ENCODE assay signal across 1 cellular context in the genomic region with DNA sequence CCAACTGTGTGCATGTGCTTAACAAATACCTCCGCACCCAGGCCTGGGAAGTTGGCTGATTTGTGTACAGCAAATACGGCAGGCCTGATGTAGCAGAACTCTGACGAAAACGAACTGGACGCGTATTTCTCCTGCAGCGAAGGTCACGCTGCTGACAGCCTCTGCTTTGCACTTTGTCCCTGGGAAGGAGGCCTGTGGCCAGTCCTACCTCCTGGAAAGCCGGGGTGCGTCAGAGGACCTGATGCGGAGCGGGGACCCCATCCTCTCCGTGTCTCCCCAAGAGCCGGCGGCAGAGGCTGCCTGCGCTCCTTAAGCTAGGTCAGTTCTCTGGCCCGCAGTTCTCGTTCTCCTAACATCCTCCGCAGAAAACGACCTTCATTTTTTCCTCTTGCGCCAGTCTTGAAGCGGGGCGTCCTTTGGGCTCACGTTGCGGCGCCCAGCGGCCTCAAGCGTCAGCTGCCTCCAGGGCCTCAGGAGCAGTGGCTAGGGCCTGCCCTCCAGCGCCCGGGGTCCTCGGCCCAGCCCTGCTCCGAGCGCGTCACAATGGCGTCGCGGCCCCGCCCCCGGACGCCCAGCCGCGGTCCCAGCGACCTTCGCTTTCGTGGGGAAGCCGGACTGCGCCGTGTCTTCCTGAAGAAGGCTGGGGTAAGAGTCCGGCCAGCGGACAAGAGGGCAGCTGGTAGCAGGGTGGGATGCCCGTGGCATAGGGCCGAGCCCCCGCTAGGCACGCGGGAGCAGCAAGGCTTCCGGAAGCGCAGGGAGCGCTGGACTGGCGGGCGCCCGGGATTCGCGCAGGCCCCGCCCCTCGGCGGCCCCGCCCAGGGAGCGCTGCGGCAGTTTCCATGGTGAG.
TF ChIP-seq lines count a peak whose summit lies in the region.

ZNF487 (plus strand) TSS at position 821 of the 850 bp plus-strand sequence. CDS start 38,703 bp downstream, outside the sequence.

TF ChIP-seq in HepG2, 621 proteins besides CTCF, POLR2A, EP300 and RAD21 (continued from another document and continues in another):
- TF ChIP-seq ZNF180 (CRISPR knock-in tag; IDR thresholded peaks at IDR 0.05; ENCODE audit: borderline replicate concordance, low read depth) (peak; percentile 70; the same call in 1 of the 2 replicates), ZNF337 (CRISPR knock-in tag; IDR thresholded peaks at IDR 0.05; ENCODE audit: borderline replicate concordance, low read depth) (no peak), ARID2 (CRISPR knock-in tag; IDR thresholded peaks at IDR 0.05; ENCODE audit: borderline replicate concordance) (no peak; the same call in none of the 2 replicates), ZNF282 (IDR thresholded peaks at IDR 0.05; ENCODE audit: partially characterized antibody) (no peak), MIER2 (CRISPR knock-in tag; IDR thresholded peaks at IDR 0.05) (no peak), NFE2 (CRISPR knock-in tag; IDR thresholded peaks at IDR 0.05) (no peak), ZSCAN25 (CRISPR knock-in tag; IDR thresholded peaks at IDR 0.05) (peak; percentile 86), SKI (IDR thresholded peaks at IDR 0.05; ENCODE audit: partially characterized antibody) (peak; percentile 36), ZNF431 (CRISPR knock-in tag; IDR thresholded peaks at IDR 0.05; ENCODE audit: borderline replicate concordance, low read depth) (peak; percentile 94), ZNF12 (CRISPR knock-in tag; IDR thresholded peaks at IDR 0.05) (no peak; the same call in 1 of the 2 replicates), HOXA9 (CRISPR knock-in tag; IDR thresholded peaks at IDR 0.05; ENCODE audit: borderline replicate concordance) (no peak; the same call in 1 of the 2 replicates), ZNF263 (CRISPR knock-in tag; IDR thresholded peaks at IDR 0.05) (peak; percentile 42; the same call in 1 of the 2 replicates), ZNF607 (CRISPR knock-in tag; IDR thresholded peaks at IDR 0.05; ENCODE audit: borderline replicate concordance) (peak; percentile 82; the same call in 1 of the 2 replicates), ZNF891 (CRISPR knock-in tag; IDR thresholded peaks at IDR 0.05) (peak; percentile 92), MXD4 (CRISPR knock-in tag; IDR thresholded peaks at IDR 0.05) (peak; percentile 74; the same call in 1 of the 2 replicates), ZNF33A (CRISPR knock-in tag; IDR thresholded peaks at IDR 0.05; ENCODE audit: borderline replicate concordance) (peak; percentile 96; the same call in 1 of the 2 replicates), IKZF1 (IDR thresholded peaks at IDR 0.05) (no peak), KLF16 (CRISPR knock-in tag; IDR thresholded peaks at IDR 0.05) (peak in 1 of 2 experiments; percentile 80; a peak in 1 of 4 replicates), SIN3A (IDR thresholded peaks at IDR 0.05; ENCODE audit: borderline replicate concordance, low read depth, low read length) (no peak; the same call in 1 of the 2 replicates), CBX2 (IDR thresholded peaks at IDR 0.05; ENCODE audit: low read depth, low read length) (no peak), CBX2 (CRISPR knock-in tag; IDR thresholded peaks at IDR 0.05; ENCODE audit: low read depth) (no peak), HCFC1 (IDR thresholded peaks at IDR 0.05; ENCODE audit: low read depth, low read length) (no peak; the same call in 1 of the 2 replicates), MAZ (IDR thresholded peaks at IDR 0.05; ENCODE audit: borderline replicate concordance, low read depth, low read length) (no peak), MAZ (CRISPR knock-in tag; IDR thresholded peaks at IDR 0.05; ENCODE audit: low read depth) (peak; percentile 92; the same call in 1 of the 2 replicates), THRA (CRISPR knock-in tag; IDR thresholded peaks at IDR 0.05; ENCODE audit: borderline replicate concordance) (peak; percentile 72), HDAC1 (CRISPR knock-in tag; IDR thresholded peaks at IDR 0.05) (peak; percentile 97), ZNF496 (CRISPR knock-in tag; IDR thresholded peaks at IDR 0.05; ENCODE audit: insufficient replicate concordance) (no peak), MAFF (IDR thresholded peaks at IDR 0.05; ENCODE audit: low read depth, low read length) (no peak; the same call in 1 of the 2 replicates), SOX13 (IDR thresholded peaks at IDR 0.05) (no peak), SOX13 (CRISPR knock-in tag; conservative IDR thresholded peaks at IDR 0.05 in 1 of 2, IDR thresholded peaks at IDR 0.05 in 1 of 2) (no peak; a peak in 1 of 4 replicates), ZNF782 (CRISPR knock-in tag; IDR thresholded peaks at IDR 0.05; ENCODE audit: borderline replicate concordance) (peak; percentile 81; the same call in 1 of the 2 replicates), ZMYM3 (CRISPR knock-in tag; IDR thresholded peaks at IDR 0.05) (peak; percentile 21; the same call in 1 of the 2 replicates), RERE (CRISPR knock-in tag; IDR thresholded peaks at IDR 0.05; ENCODE audit: low read depth) (no peak), ZNF678 (CRISPR knock-in tag; IDR thresholded peaks at IDR 0.05) (no peak; the same call in 1 of the 2 replicates), NFYC (CRISPR knock-in tag; IDR thresholded peaks at IDR 0.05) (no peak), PCBP2 (optimal IDR thresholded peaks at IDR 0.05; ENCODE audit: low read depth, low read length, poor library complexity, severe bottlenecking) (no peak), CENPBD1 (CRISPR knock-in tag; IDR thresholded peaks at IDR 0.05; ENCODE audit: borderline replicate concordance, low read depth) (no peak), PAX8 (CRISPR knock-in tag; IDR thresholded peaks at IDR 0.05; ENCODE audit: borderline replicate concordance) (no peak), KDM1A (CRISPR knock-in tag; IDR thresholded peaks at IDR 0.05) (no peak; the same call in 1 of the 2 replicates), ZNF34 (CRISPR knock-in tag; IDR thresholded peaks at IDR 0.05; ENCODE audit: borderline replicate concordance) (no peak), ZBTB8A (CRISPR knock-in tag; IDR thresholded peaks at IDR 0.05; ENCODE audit: borderline replicate concordance, low read depth) (no peak), AGO1 (IDR thresholded peaks at IDR 0.05; ENCODE audit: low read depth, low read length, poor library complexity, severe bottlenecking) (peak; percentile 74)
- TF ChIP-seq, protein P1, sequence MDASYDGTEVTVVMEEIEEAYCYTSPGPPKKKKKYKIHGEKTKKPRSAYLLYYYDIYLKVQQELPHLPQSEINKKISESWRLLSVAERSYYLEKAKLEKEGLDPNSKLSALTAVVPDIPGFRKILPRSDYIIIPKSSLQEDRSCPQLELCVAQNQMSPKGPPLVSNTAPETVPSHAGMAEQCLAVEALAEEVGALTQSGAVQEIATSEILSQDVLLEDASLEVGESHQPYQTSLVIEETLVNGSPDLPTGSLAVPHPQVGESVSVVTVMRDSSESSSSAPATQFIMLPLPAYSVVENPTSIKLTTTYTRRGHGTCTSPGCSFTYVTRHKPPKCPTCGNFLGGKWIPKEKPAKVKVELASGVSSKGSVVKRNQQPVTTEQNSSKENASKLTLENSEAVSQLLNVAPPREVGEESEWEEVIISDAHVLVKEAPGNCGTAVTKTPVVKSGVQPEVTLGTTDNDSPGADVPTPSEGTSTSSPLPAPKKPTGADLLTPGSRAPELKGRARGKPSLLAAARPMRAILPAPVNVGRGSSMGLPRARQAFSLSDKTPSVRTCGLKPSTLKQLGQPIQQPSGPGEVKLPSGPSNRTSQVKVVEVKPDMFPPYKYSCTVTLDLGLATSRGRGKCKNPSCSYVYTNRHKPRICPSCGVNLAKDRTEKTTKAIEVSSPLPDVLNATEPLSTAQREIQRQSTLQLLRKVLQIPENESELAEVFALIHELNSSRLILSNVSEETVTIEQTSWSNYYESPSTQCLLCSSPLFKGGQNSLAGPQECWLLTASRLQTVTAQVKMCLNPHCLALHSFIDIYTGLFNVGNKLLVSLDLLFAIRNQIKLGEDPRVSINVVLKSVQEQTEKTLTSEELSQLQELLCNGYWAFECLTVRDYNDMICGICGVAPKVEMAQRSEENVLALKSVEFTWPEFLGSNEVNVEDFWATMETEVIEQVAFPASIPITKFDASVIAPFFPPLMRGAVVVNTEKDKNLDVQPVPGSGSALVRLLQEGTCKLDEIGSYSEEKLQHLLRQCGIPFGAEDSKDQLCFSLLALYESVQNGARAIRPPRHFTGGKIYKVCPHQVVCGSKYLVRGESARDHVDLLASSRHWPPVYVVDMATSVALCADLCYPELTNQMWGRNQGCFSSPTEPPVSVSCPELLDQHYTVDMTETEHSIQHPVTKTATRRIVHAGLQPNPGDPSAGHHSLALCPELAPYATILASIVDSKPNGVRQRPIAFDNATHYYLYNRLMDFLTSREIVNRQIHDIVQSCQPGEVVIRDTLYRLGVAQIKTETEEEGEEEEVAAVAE (CRISPR knock-in tag; IDR thresholded peaks at IDR 0.05; ENCODE audit: borderline replicate concordance), result no peak; the same call in 1 of the 2 replicates
- TF ChIP-seq, protein P2, sequence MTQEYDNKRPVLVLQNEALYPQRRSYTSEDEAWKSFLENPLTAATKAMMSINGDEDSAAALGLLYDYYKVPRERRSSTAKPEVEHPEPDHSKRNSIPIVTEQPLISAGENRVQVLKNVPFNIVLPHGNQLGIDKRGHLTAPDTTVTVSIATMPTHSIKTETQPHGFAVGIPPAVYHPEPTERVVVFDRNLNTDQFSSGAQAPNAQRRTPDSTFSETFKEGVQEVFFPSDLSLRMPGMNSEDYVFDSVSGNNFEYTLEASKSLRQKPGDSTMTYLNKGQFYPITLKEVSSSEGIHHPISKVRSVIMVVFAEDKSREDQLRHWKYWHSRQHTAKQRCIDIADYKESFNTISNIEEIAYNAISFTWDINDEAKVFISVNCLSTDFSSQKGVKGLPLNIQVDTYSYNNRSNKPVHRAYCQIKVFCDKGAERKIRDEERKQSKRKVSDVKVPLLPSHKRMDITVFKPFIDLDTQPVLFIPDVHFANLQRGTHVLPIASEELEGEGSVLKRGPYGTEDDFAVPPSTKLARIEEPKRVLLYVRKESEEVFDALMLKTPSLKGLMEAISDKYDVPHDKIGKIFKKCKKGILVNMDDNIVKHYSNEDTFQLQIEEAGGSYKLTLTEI (CRISPR knock-in tag; conservative IDR thresholded peaks at IDR 0.05), result no peak
- TF ChIP-seq, protein P3, sequence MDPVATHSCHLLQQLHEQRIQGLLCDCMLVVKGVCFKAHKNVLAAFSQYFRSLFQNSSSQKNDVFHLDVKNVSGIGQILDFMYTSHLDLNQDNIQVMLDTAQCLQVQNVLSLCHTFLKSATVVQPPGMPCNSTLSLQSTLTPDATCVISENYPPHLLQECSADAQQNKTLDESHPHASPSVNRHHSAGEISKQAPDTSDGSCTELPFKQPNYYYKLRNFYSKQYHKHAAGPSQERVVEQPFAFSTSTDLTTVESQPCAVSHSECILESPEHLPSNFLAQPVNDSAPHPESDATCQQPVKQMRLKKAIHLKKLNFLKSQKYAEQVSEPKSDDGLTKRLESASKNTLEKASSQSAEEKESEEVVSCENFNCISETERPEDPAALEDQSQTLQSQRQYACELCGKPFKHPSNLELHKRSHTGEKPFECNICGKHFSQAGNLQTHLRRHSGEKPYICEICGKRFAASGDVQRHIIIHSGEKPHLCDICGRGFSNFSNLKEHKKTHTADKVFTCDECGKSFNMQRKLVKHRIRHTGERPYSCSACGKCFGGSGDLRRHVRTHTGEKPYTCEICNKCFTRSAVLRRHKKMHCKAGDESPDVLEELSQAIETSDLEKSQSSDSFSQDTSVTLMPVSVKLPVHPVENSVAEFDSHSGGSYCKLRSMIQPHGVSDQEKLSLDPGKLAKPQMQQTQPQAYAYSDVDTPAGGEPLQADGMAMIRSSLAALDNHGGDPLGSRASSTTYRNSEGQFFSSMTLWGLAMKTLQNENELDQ (CRISPR knock-in tag; IDR thresholded peaks at IDR 0.05; ENCODE audit: borderline replicate concordance), result no peak
- TF ChIP-seq, protein P4, sequence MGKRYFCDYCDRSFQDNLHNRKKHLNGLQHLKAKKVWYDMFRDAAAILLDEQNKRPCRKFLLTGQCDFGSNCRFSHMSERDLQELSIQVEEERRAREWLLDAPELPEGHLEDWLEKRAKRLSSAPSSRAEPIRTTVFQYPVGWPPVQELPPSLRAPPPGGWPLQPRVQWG (CRISPR knock-in tag; IDR thresholded peaks at IDR 0.05; ENCODE audit: borderline replicate concordance, low read depth), result no peak
